ENCODE assay signal across 1 cellular context in genomic region chr7:36082910-36083309, GRCh38.
TF ChIP-seq lines count a peak whose summit lies in the region.

No MANE protein-coding gene starts in this region.

TF ChIP-seq in H1, 55 proteins besides CTCF, POLR2A, EP300 and RAD21 (continued from another document):
- TF ChIP-seq YY1 (IDR thresholded peaks at IDR 0.05; ENCODE audit: low read depth, low read length) (no peak), SIN3A (conservative IDR thresholded peaks at IDR 0.05 in 1 of 2, IDR thresholded peaks at IDR 0.05 in 1 of 2; ENCODE audit: low read depth in 1 of 2, low read length in 2 of 2) (no peak)
